In the genomic region with DNA sequence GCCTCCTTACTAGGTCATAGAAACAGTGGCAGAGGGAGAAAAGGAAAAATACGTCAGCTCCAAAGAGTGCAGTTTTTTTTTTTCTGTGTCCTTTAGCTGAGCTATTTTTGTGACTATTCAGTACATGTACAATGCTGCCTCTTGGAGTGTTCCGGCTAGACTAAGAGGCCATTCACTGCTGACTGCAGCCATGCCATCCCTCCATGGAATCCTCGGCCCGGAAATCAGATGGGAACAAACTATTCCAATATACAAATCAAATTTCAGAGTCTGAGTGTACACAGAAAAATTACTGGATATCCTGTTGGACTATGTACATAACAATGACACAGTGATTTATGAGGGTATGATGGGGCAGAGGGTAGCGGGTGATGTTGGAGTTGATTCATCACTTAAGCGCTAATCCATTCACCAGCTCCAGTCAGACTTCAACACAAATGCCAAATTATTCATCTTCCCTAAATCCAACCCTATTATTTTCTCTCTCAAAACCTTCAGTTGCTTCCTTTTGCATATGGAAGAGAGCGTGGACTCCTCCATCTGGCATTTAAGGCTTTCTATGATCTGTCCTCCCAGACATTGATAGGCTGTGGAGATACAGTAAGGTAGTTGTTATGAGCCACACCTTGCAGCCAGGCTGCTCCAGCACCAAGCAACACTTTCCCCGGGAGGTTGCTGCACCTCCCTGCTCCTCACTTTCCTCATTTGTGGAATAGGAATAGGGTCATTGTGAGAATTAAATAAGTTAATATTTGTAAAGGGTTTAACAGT, we compare ENCODE assay signal across 1 cellular context.
TF ChIP-seq lines count a peak whose summit lies in the region.

No MANE protein-coding gene starts in this region.

TF ChIP-seq in SK-N-SH, 30 proteins besides CTCF, POLR2A, EP300 and RAD21 (continued from another document):
- TF ChIP-seq, protein P1, sequence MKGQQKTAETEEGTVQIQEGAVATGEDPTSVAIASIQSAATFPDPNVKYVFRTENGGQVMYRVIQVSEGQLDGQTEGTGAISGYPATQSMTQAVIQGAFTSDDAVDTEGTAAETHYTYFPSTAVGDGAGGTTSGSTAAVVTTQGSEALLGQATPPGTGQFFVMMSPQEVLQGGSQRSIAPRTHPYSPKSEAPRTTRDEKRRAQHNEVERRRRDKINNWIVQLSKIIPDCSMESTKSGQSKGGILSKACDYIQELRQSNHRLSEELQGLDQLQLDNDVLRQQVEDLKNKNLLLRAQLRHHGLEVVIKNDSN (IDR thresholded peaks at IDR 0.05; ENCODE audit: borderline replicate concordance, low read depth) = no peak
- TF ChIP-seq, protein P2, sequence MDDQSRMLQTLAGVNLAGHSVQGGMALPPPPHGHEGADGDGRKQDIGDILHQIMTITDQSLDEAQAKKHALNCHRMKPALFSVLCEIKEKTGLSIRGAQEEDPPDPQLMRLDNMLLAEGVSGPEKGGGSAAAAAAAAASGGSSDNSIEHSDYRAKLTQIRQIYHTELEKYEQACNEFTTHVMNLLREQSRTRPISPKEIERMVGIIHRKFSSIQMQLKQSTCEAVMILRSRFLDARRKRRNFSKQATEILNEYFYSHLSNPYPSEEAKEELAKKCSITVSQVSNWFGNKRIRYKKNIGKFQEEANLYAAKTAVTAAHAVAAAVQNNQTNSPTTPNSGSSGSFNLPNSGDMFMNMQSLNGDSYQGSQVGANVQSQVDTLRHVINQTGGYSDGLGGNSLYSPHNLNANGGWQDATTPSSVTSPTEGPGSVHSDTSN (IDR thresholded peaks at IDR 0.05) = peak; percentile 98
- TF ChIP-seq SMC3 (IDR thresholded peaks at IDR 0.05; ENCODE audit: low read depth, low read length) (no peak), POLR2AphosphoS5 (IDR thresholded peaks at IDR 0.05; ENCODE audit: low read depth, low read length) (peak; percentile 88), GATA2 (CRISPR knock-in tag; IDR thresholded peaks at IDR 0.05) (no peak), TAF1 (IDR thresholded peaks at IDR 0.05; ENCODE audit: borderline replicate concordance, low read depth, low read length) (no peak; the same call in 1 of the 2 replicates), NRF1 (IDR thresholded peaks at IDR 0.05; ENCODE audit: low read depth, low read length) (no peak), GABPA (IDR thresholded peaks at IDR 0.05; ENCODE audit: low read depth) (peak; percentile 38; the same call in 1 of the 2 replicates), TCF12 (IDR thresholded peaks at IDR 0.05) (peak; percentile 90), JUND (IDR thresholded peaks at IDR 0.05) (peak; percentile 93), MXI1 (IDR thresholded peaks at IDR 0.05; ENCODE audit: low read depth, low read length) (no peak), RCOR1 (IDR thresholded peaks at IDR 0.05; ENCODE audit: low read length) (no peak), FOSL2 (IDR thresholded peaks at IDR 0.05; ENCODE audit: borderline replicate concordance, low read depth) (peak; percentile 90), FOXJ3 (CRISPR knock-in tag; IDR thresholded peaks at IDR 0.05) (no peak), CHD2 (IDR thresholded peaks at IDR 0.05; ENCODE audit: low read length, partially characterized antibody) (no peak), MEF2A (IDR thresholded peaks at IDR 0.05; ENCODE audit: borderline replicate concordance, low read depth) (peak; percentile 93), TEAD4 (IDR thresholded peaks at IDR 0.05; ENCODE audit: borderline replicate concordance, insufficient read depth) (peak; percentile 91)
- TF ChIP-seq, protein P3, sequence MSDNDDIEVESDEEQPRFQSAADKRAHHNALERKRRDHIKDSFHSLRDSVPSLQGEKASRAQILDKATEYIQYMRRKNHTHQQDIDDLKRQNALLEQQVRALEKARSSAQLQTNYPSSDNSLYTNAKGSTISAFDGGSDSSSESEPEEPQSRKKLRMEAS (IDR thresholded peaks at IDR 0.05; ENCODE audit: low read depth) = peak; percentile 61; the same call in 1 of the 2 replicates
- TF ChIP-seq, protein P4, sequence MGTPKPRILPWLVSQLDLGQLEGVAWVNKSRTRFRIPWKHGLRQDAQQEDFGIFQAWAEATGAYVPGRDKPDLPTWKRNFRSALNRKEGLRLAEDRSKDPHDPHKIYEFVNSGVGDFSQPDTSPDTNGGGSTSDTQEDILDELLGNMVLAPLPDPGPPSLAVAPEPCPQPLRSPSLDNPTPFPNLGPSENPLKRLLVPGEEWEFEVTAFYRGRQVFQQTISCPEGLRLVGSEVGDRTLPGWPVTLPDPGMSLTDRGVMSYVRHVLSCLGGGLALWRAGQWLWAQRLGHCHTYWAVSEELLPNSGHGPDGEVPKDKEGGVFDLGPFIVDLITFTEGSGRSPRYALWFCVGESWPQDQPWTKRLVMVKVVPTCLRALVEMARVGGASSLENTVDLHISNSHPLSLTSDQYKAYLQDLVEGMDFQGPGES (IDR thresholded peaks at IDR 0.05; ENCODE audit: low read depth, low read length) = no peak
